Comparison of ENCODE assay signal across 8 cellular contexts in genomic region chr2:38075436-38076249, GRCh38. TPM values are rescaled to one million over a fixed set of nuclear protein-coding genes. Genes with fewer than 3 reads are reported as not detected.
DNase-seq lines count a peak whose midpoint lies in the region; FAIRE-seq and TF ChIP-seq lines count a peak whose summit lies in the region.

Gene CYP1B1, minus strand, starts transcription at chr2:38076151. Its CDS starts 763 bp downstream, at chr2:38075388.

- intact Hi-C loops in kidney (cut with DNase I): loop anchor here (10.0 kb wide), 1 partner anchor 189 kb away; no protein-coding TSS in a partner anchor

- no peaks in the 10 kb centered on the region for H3K36me3 ChIP-seq in kidney (ENCODE audit: control insufficient read depth in 1 of 2, insufficient read depth in 2 of 2, low read length in 2 of 2)
- peaks cover 0 to 3% of the 10 kb centered on the region in 2 donors for H3K36me3 ChIP-seq in stomach smooth muscle (ENCODE audit: control insufficient read depth in 2 of 2, insufficient read depth in 2 of 2, low read length in 2 of 2)

- peaks cover 2 to 21% of the 10 kb centered on the region in 2 donors for H3K27me3 ChIP-seq in stomach smooth muscle (ENCODE audit: control insufficient read depth in 1 of 2, insufficient read depth in 2 of 2, low read length in 2 of 2)

- no peak for FAIRE-seq in kidney (lab: Jason Lieb, UNC)

- H3K9ac ChIP-seq in kidney (ENCODE audit: low read length in 2 of 2) (peak within 1 kb of the TSS; percentile 48 to 58), stomach smooth muscle (ENCODE audit: low read length in 2 of 2) (peak within 1 kb of the TSS; percentile 62 to 70)

- H3K27ac ChIP-seq in kidney (ENCODE audit: low read depth in 2 of 2, low read length in 2 of 2) (peak within 1 kb of the TSS; percentile 86 to 88), stomach smooth muscle (ENCODE audit: low read length) (peak within 1 kb of the TSS; percentile 73)

- H3K9me3 ChIP-seq in kidney (ENCODE audit: control insufficient read depth in 1 of 2, low read length in 2 of 2) (no peaks in the 10 kb centered on the region), stomach smooth muscle (ENCODE audit: control insufficient read depth in 2 of 2, low read length in 2 of 2) (no peaks in the 10 kb centered on the region)

- H3K4me1 ChIP-seq in kidney (ENCODE audit: control insufficient read depth in 1 of 2, insufficient read depth in 1 of 2, low read depth in 1 of 2, low read length in 2 of 2): peaks cover 0 to 13% of the 10 kb centered on the region in 2 donors
- H3K4me1 ChIP-seq in stomach smooth muscle (ENCODE audit: control insufficient read depth, insufficient read depth, low read length): peaks cover 30% of the 10 kb centered on the region

- H3K4me3 ChIP-seq in kidney (ENCODE audit: low read length in 2 of 2) (peak within 1 kb of the TSS; percentile 64 to 69), stomach smooth muscle (ENCODE audit: low read length in 2 of 2) (peak within 1 kb of the TSS; percentile 73 to 78)

- no peak for TF ChIP-seq CTCF in kidney (IDR thresholded peaks at IDR 0.05; ENCODE audit: borderline replicate concordance, extremely low read depth, insufficient read depth)

- peak; percentile 57 for DNase-seq in DMS53 (lab: John Stamatoyannopoulos, UW)
- DNase-seq in DMS53 treated with DMSO at 0.1 percent for 48 hours (lab: John Stamatoyannopoulos, UW; ENCODE audit: unreplicated experiment): no peak
- peak; percentile 8 for DNase-seq in HK-2 (ENCODE audit: unreplicated experiment)
- peak; percentile 45 for DNase-seq in astrocyte of the hippocampus (ENCODE audit: low read depth, low spot score)
- no peak for DNase-seq in kidney
- DNase-seq in NCI-H2029 (lab: John Stamatoyannopoulos, UW): no peak
- DNase-seq in NOMO-1 treated with dmso at 0.1 percent for 144 hours (lab: John Stamatoyannopoulos, UW; ENCODE audit: unreplicated experiment): no peak

RNA-seq across cellular contexts. Expression of gene CYP1B1, which starts in this region (rescaled TPM):
- total RNA-seq in kidney: 79.2 TPM
- 7.7 TPM for polyA plus RNA-seq in kidney (ENCODE audit: insufficient read depth, low read depth, low replicate concordance)

Comparison
In these comparisons a context has a peak if more than half of its experiments do, and no peak if none do; other contexts are left out.
1. DNase-seq: peak in DMS53 (single experiment), HK-2 (single experiment) and astrocyte of the hippocampus (single experiment); none in DMS53 treated with DMSO at 0.1 percent for 48 hours (single experiment), kidney (single experiment), NCI-H2029 (single experiment) and NOMO-1 treated with dmso at 0.1 percent for 144 hours (single experiment).